In the genomic region with DNA sequence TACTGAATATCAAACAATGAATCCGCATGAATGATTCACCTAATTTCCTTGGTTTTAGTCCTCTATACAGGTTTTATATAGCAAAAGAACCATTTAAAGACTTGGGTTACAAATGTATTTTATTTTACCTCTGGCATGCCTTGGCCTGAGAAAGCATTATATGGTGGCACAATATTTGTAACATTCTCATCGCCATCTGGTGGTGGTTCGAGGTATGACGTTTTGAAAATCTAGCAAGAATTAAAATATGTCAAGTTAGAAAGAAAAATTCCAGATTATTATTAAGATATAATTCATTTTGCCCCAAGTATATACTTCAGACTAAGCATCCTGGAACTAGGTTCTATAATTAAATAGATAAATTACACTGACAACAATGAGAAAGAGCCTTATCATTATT, we compare ENCODE assay signal across 8 cellular contexts.
DNase-seq lines count a peak whose midpoint lies in the region; ATAC-seq and TF ChIP-seq lines count a peak whose summit lies in the region.
"Not testable (repeated sequence)": the region's sequence is repeated elsewhere in the genome, so short reads cannot be mapped to it uniquely, and the experiment has no call there.

No MANE protein-coding gene starts in this region.

- not testable (repeated sequence) for H3K9me3 ChIP-seq in ascending aorta; fibroblast of lung (ENCODE audit: control insufficient read depth, insufficient read depth, low read depth, low read length); mucosa of descending colon

- H3K36me3 ChIP-seq in ascending aorta; fibroblast of lung (ENCODE audit: control insufficient read depth, insufficient read depth, low read length); mucosa of descending colon (ENCODE audit: low read depth): not testable (repeated sequence)

- H3K4me2 ChIP-seq in fibroblast of lung (ENCODE audit: extremely low read depth, insufficient read depth, low read length), result not testable (repeated sequence)

- H4K20me1 ChIP-seq in fibroblast of lung (ENCODE audit: control insufficient read depth, extremely low read depth, insufficient read depth, low read length), result not testable (repeated sequence)

- not testable (repeated sequence) for H3K27ac ChIP-seq in ascending aorta; fibroblast of lung (ENCODE audit: insufficient read depth, low read length)

- not testable (repeated sequence) for ATAC-seq in mucosa of descending colon

- H3K4me1 ChIP-seq in ascending aorta; fibroblast of lung (ENCODE audit: control insufficient read depth, extremely low read depth, insufficient read depth, low read length); mucosa of descending colon (ENCODE audit: low read depth): not testable (repeated sequence)

- H2AFZ ChIP-seq in fibroblast of lung (ENCODE audit: low read length), result not testable (repeated sequence)

- not testable (repeated sequence) for H3K9ac ChIP-seq in fibroblast of lung (ENCODE audit: insufficient read depth, low read length)

- intact Hi-C loops in ascending aorta (cut with DNase I); mucosa of descending colon (cut with DNase I, micrococcal nuclease): not testable (repeated sequence)

- DNase-seq in AG08396 (ENCODE audit: low spot score), result peak; percentile 3
- peak; percentile 2 for DNase-seq in NCI-H460 (ENCODE audit: extremely low read depth, low read depth)
- peak; percentile 7 to 9 for DNase-seq in activated CD4-positive, alpha-beta T cell treated with anti-CD3 and anti-CD28 coated beads for 24 hours (ENCODE audit: low read depth in 2 of 2)
- DNase-seq in ascending aorta (ENCODE audit: low spot score in 2 of 2), result not testable (repeated sequence)
- DNase-seq in fibroblast of lung (ENCODE audit: low read depth in 2 of 2), result peak; percentile 4 to 28
- peak in 1 of 3 donors; percentile 66 for DNase-seq in mucosa of descending colon
- DNase-seq in stimulated activated CD4-positive, alpha-beta T cell treated with anti-CD3 and anti-CD28 coated beads, Interleukin-2, amount 100 ng/mL, for 48 hours, result peak; percentile 39 to 42

- not testable (repeated sequence) for H3K79me2 ChIP-seq in fibroblast of lung (ENCODE audit: control insufficient read depth, insufficient read depth, low read length)

- not testable (repeated sequence) for H3K27me3 ChIP-seq in ascending aorta; fibroblast of lung (ENCODE audit: control insufficient read depth, insufficient read depth, low read length)

- 0 out of 2 replicates have a peak, but pooled peaks have one; percentile 15 for TF ChIP-seq CTCF in GM12875 (IDR thresholded peaks at IDR 0.05; ENCODE audit: borderline replicate concordance, insufficient read depth, low read depth, low read length)
- peak in 2 of 3 experiments; percentile 34 to 52 for TF ChIP-seq CTCF in ascending aorta (IDR thresholded peaks at IDR 0.05)
- peak; percentile 39 to 47 for TF ChIP-seq CTCF in fibroblast of lung (conservative IDR thresholded peaks at IDR 0.05 in 1 of 2, IDR thresholded peaks at IDR 0.05 in 1 of 2; ENCODE audit: low read depth in 1 of 2, low read length in 2 of 2)
- peak; percentile 22 for TF ChIP-seq CTCF in mucosa of descending colon (IDR thresholded peaks at IDR 0.05)

- H3K4me3 ChIP-seq in GM12875 (ENCODE audit: low read depth, low read length); ascending aorta; fibroblast of lung (replicated peaks in 1 of 4; ENCODE audit: control extremely low read depth in 1 of 4, insufficient read depth in 1 of 4, low read depth in 3 of 4, low read length in 4 of 4); mucosa of descending colon: not testable (repeated sequence)
